ENCODE assay signal across 9 cellular contexts in genomic region chr15:70324001-70324974, GRCh38.
DNase-seq lines count a peak whose midpoint lies in the region; TF ChIP-seq lines count a peak whose summit lies in the region.
"Had no signal": no experiment of that assay in that cellular context is flagged by ENCODE, and none has a peak within 500 bp of the region (broad histone marks: within the 10 kb centered on the region; RNA-seq: fewer than 3 reads in every experiment).

No MANE protein-coding gene starts in this region.

- H3K9me3 ChIP-seq in breast epithelium: no peaks in the 10 kb centered on the region

- H3K27me3 ChIP-seq in breast epithelium (no peaks in the 10 kb centered on the region), rectal smooth muscle tissue (ENCODE audit: control insufficient read depth, insufficient read depth, low read length) (no peaks in the 10 kb centered on the region), H7 (ENCODE audit: control insufficient read depth, insufficient read depth, low read length) (no peaks in the 10 kb centered on the region; the same call in 1 of the 2 replicates)

- DNase-seq in D341Med (ENCODE audit: low spot score): peak; percentile 54
- DNase-seq in NCI-H146 treated with DMSO at 0.1 percent for 48 hours (lab: John Stamatoyannopoulos, UW; ENCODE audit: unreplicated experiment): peak; percentile 4
- peak; percentile 82 to 87 for DNase-seq in breast epithelium (ENCODE audit: low spot score in 2 of 2)
- DNase-seq in H7: no peak
- DNase-seq in effector CD4-positive, alpha-beta T cell: no peak
- no peak for DNase-seq in T-helper 2 cell treated with Interferon-gamma antibody and Interleukin-4, amounts not matched to agents 5 μg/mL and 100 μg/mL, for 36 hours (ENCODE audit: low spot score)
- no peak for DNase-seq in activated naive CD4-positive, alpha-beta T cell treated with anti-CD3 and anti-CD28 coated beads, Interleukin-2, amount 50 U/mL, for 16 hours
- DNase-seq: activated effector memory CD4-positive, alpha-beta T cell treated with Interleukin-2 at 50 U/mL for 16 hours had no signal

- H3K27ac Mint-ChIP-seq in T-helper 2 cell treated with Interferon-gamma antibody and Interleukin-4, amounts not matched to agents 5 μg/mL and 100 μg/mL, for 36 hours: no peak overlapping the region

- no peaks in the 10 kb centered on the region for H3K4me1 Mint-ChIP-seq in T-helper 2 cell treated with Interferon-gamma antibody and Interleukin-4, amounts not matched to agents 5 μg/mL and 100 μg/mL, for 36 hours (ENCODE audit: low read depth)

- peak overlapping the region; percentile 78 to 91 for H3K27ac ChIP-seq in breast epithelium
- peak overlapping the region; percentile 82 for H3K27ac ChIP-seq in rectal smooth muscle tissue (ENCODE audit: low read depth, low read length)

- H3K4me1 ChIP-seq in breast epithelium: peaks cover 16 to 20% of the 10 kb centered on the region in 2 donors
- peaks cover 67% of the 10 kb centered on the region for H3K4me1 ChIP-seq in rectal smooth muscle tissue (ENCODE audit: control insufficient read depth, insufficient read depth, low read length)

- H3K27me3 Mint-ChIP-seq in T-helper 2 cell treated with Interferon-gamma antibody and Interleukin-4, amounts not matched to agents 5 μg/mL and 100 μg/mL, for 36 hours (ENCODE audit: low read depth): peaks cover 26% of the 10 kb centered on the region

- H3K9ac ChIP-seq in rectal smooth muscle tissue (ENCODE audit: low read length): no peak overlapping the region

- no peaks in the 10 kb centered on the region for H3K36me3 Mint-ChIP-seq in T-helper 2 cell treated with Interferon-gamma antibody and Interleukin-4, amounts not matched to agents 5 μg/mL and 100 μg/mL, for 36 hours (ENCODE audit: low read depth)

- H3K4me3 Mint-ChIP-seq in T-helper 2 cell treated with Interferon-gamma antibody and Interleukin-4, amounts not matched to agents 5 μg/mL and 100 μg/mL, for 36 hours: no peak overlapping the region

- no peak for TF ChIP-seq CTCF in breast epithelium (IDR thresholded peaks at IDR 0.05)

- H3K4me3 ChIP-seq in breast epithelium (no peak overlapping the region), rectal smooth muscle tissue (ENCODE audit: low read length) (no peak overlapping the region), H7 (ENCODE audit: insufficient read depth, low read depth, low read length) (no peak overlapping the region)

- H3K9me3 Mint-ChIP-seq in T-helper 2 cell treated with Interferon-gamma antibody and Interleukin-4, amounts not matched to agents 5 μg/mL and 100 μg/mL, for 36 hours: no peaks in the 10 kb centered on the region

- H3K36me3 ChIP-seq in breast epithelium (no peaks in the 10 kb centered on the region), rectal smooth muscle tissue (ENCODE audit: control insufficient read depth, insufficient read depth, low read length) (no peaks in the 10 kb centered on the region), H7 (replicated peaks; ENCODE audit: control insufficient read depth, insufficient read depth, low read length) (no peaks in the 10 kb centered on the region)

- no peak for TF ChIP-seq POLR2A in breast epithelium (IDR thresholded peaks at IDR 0.05)

- intact Hi-C loops in breast epithelium (cut with DNase I; ENCODE audit: low total_unique reads): no loop called here

Comparison
In these comparisons a context has a peak if more than half of its experiments do, and no peak if none do; other contexts are left out.
1. DNase-seq: peak in D341Med (single experiment), NCI-H146 treated with DMSO at 0.1 percent for 48 hours (single experiment) and breast epithelium (2 of 2); none in H7 (single experiment), effector CD4-positive, alpha-beta T cell (single experiment), T-helper 2 cell treated with Interferon-gamma antibody and Interleukin-4, amounts not matched to agents 5 μg/mL and 100 μg/mL, for 36 hours (single experiment) and activated naive CD4-positive, alpha-beta T cell treated with anti-CD3 and anti-CD28 coated beads, Interleukin-2, amount 50 U/mL, for 16 hours (single experiment).